ENCODE assay signal across 1 cellular context in genomic region chr1:158611916-158612315, GRCh38.
TF ChIP-seq lines count a peak whose summit lies in the region.

No MANE protein-coding gene starts in this region.

TF ChIP-seq in GM12878, 131 proteins besides CTCF, POLR2A, EP300 and RAD21:
- TF ChIP-seq REST (IDR thresholded peaks at IDR 0.05; ENCODE audit: low read depth, low read length) (no peak), TCF12 (IDR thresholded peaks at IDR 0.05; ENCODE audit: low read depth, low read length) (no peak), HDAC6 (IDR thresholded peaks at IDR 0.05; ENCODE audit: unreplicated experiment) (no peak), PKNOX1 (IDR thresholded peaks at IDR 0.05) (no peak), KDM1A (IDR thresholded peaks at IDR 0.05; ENCODE audit: borderline replicate concordance) (no peak), GATAD2B (conservative IDR thresholded peaks at IDR 0.05; ENCODE audit: low read depth) (no peak), IKZF2 (IDR thresholded peaks at IDR 0.05) (no peak), NFXL1 (IDR thresholded peaks at IDR 0.05; ENCODE audit: borderline replicate concordance) (no peak), JUND (IDR thresholded peaks at IDR 0.05; ENCODE audit: low read depth, low read length) (no peak), PRDM15 (CRISPR knock-in tag; IDR thresholded peaks at IDR 0.05) (no peak), HDGF (IDR thresholded peaks at IDR 0.05) (no peak)
